ENCODE assay signal across 12 cellular contexts in the genomic region with DNA sequence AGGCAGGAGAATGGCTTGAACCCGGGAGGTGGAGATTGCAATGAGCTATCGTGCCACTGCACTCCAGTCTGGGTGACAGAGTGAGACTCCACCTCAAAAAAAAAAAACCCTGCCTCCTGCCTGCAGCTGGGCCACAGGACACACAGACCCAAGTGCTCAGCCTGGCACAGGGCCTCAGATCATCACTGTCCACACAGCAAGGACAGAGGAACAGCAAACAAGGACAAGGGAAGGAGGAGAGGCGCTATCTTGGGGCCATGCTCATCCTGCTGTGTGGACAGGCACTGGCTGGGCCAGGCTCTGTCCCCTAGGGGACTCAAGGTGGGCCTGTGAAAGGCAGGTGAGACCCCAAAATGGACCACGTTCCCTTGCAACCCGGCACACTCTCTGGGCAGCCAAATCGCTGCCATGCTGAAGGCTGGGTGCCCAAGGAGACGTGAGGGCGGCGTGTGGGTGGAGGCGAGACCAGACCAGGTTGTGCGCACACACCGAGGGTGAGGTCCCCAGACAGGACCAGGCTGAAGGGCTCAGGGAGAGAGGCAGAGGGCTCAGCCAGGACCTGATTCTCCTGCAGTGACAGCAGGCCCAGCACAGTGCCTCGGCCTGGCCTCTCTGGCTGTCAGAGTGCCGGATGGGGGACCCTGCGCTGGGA. TPM values are rescaled to one million over a fixed set of nuclear protein-coding genes. Genes with fewer than 3 reads are reported as not detected.
DNase-seq lines count a peak whose midpoint lies in the region; ATAC-seq and TF ChIP-seq lines count a peak whose summit lies in the region.
"Had no signal": no experiment of that assay in that cellular context is flagged by ENCODE, and none has a peak within 500 bp of the region (broad histone marks: within the 10 kb centered on the region; RNA-seq: fewer than 3 reads in every experiment).

No MANE protein-coding gene starts in this region.

- no TSS peak for BruUV-seq in MCF 10A (replicated peaks; lab: Mats Ljungman, UMichigan)

- H3K36me3 Mint-ChIP-seq in MCF 10A (ENCODE audit: insufficient read depth, unreplicated experiment): peaks cover 49% of the 10 kb centered on the region
- H3K36me3 Mint-ChIP-seq in memory B cell: peaks cover 5% of the 10 kb centered on the region
- no peaks in the 10 kb centered on the region for H3K36me3 Mint-ChIP-seq in type B pancreatic cell

- H3K4me1 Mint-ChIP-seq in MCF 10A (ENCODE audit: insufficient read depth, unreplicated experiment) (peaks cover 10% of the 10 kb centered on the region), memory B cell (peaks cover 42% of the 10 kb centered on the region), type B pancreatic cell (ENCODE audit: unreplicated experiment) (peaks cover 13% of the 10 kb centered on the region)

- H3K27ac ChIP-seq in breast epithelium (peak overlapping the region; percentile 89), caudate nucleus (ENCODE audit: low read depth, low read length) (peak overlapping the region; percentile 100)

- H3K4me3 ChIP-seq in breast epithelium: no peak overlapping the region

- H3K4me1 ChIP-seq in breast epithelium: peaks cover 14 to 29% of the 10 kb centered on the region in 2 donors

- ATAC-seq in memory B cell (ENCODE audit: low read depth) (no peak), GM21825 (IDR thresholded peaks at IDR 0.05; ENCODE audit: unreplicated experiment) (no peak)

- H3K27me3 Mint-ChIP-seq in MCF 10A (ENCODE audit: insufficient read depth, unreplicated experiment) (no peaks in the 10 kb centered on the region), memory B cell (no peaks in the 10 kb centered on the region), type B pancreatic cell (no peaks in the 10 kb centered on the region)

- H3K27me3 ChIP-seq in breast epithelium: no peaks in the 10 kb centered on the region

- H3K4me3 Mint-ChIP-seq in MCF 10A (ENCODE audit: unreplicated experiment) (no peak overlapping the region), memory B cell (peak overlapping the region; percentile 80), type B pancreatic cell (no peak overlapping the region)

- H3K9me3 Mint-ChIP-seq in MCF 10A (ENCODE audit: unreplicated experiment) (no peaks in the 10 kb centered on the region), memory B cell (no peaks in the 10 kb centered on the region), type B pancreatic cell (no peaks in the 10 kb centered on the region)

- POLR2A ChIA-PET in MCF 10A (lab: Yijun Ruan, JAX): interaction anchor here (0.6 to 0.7 kb wide), 3 partner anchors 36 to 131 kb away, joined by 3 read pairs; no protein-coding TSS in a partner anchor

- TF ChIP-seq CTCF in breast epithelium (IDR thresholded peaks at IDR 0.05) (no peak), MCF 10A (IDR thresholded peaks at IDR 0.05; ENCODE audit: unreplicated experiment) (no peak), type B pancreatic cell (conservative IDR thresholded peaks at IDR 0.05) (no peak)

- H3K36me3 ChIP-seq in breast epithelium: no peaks in the 10 kb centered on the region

- TF ChIP-seq POLR2A in breast epithelium (IDR thresholded peaks at IDR 0.05): no peak

- no peaks in the 10 kb centered on the region for H3K9me3 ChIP-seq in breast epithelium

- intact Hi-C loops in breast epithelium (cut with DNase I; ENCODE audit: low total_unique reads) (no loop called here), MCF 10A (cut with micrococcal nuclease) (no loop called here)

- H3K27ac Mint-ChIP-seq in MCF 10A (ENCODE audit: low read depth, unreplicated experiment): no peak overlapping the region
- peak overlapping the region; percentile 97 for H3K27ac Mint-ChIP-seq in memory B cell
- H3K27ac Mint-ChIP-seq in type B pancreatic cell: peak overlapping the region; percentile 85

- DNase-seq in breast epithelium (ENCODE audit: low spot score in 2 of 2): no peak
- no peak for DNase-seq in MCF 10A (ENCODE audit: unreplicated experiment)
- DNase-seq in caudate nucleus (lab: John Stamatoyannopoulos, UW): peak in 1 of 61 donors; percentile 32
- DNase-seq in memory B cell (ENCODE audit: low spot score in 2 of 2): no peak
- no peak for DNase-seq in type B pancreatic cell (ENCODE audit: extremely low spot score, unreplicated experiment)
- no peak for DNase-seq in NOMO-1 treated with DMSO at 0.1 percent for 48 hours (lab: John Stamatoyannopoulos, UW; ENCODE audit: unreplicated experiment)
- DNase-seq in COLO829 (ENCODE audit: low spot score): no peak
- DNase-seq: mammary epithelial cell; NCI-H1694; RPMI8226; stimulated activated naive CD4-positive, alpha-beta T cell treated with Interleukin-2 at 50 U/mL for 16 hours had no signal

- CTCF ChIA-PET in MCF 10A (lab: Yijun Ruan, JAX): no interaction called here

RNA-seq across cellular contexts. Expression of gene UCKL1, which starts 9.1 kb away (rescaled TPM):
- total RNA-seq in breast epithelium (10 to 100 TPM; 24.2 to 44.9 (median 36.3) TPM), MCF 10A (2022) (38.6 and 43.7 TPM in 2 replicates), type B pancreatic cell (ENCODE audit: low replicate concordance) (44.1 and 49.7 TPM in 2 replicates)

RNA-seq across cellular contexts. Expression of gene ZNF512B, which starts 22.6 kb away (rescaled TPM):
- total RNA-seq in breast epithelium (10 to 100 TPM in 1 of 3 donors, 1 to 10 TPM in 2; 5.8 to 12.7 (median 9.2) TPM), MCF 10A (2022) (23.5 and 26.6 TPM in 2 replicates), type B pancreatic cell (ENCODE audit: low replicate concordance) (34.7 and 40.8 TPM in 2 replicates)

RNA-seq across cellular contexts. Expression of gene SAMD10, which starts 32.3 kb away (rescaled TPM):
- total RNA-seq in breast epithelium (1 to 10 TPM in 2 of 3 donors, under 1 TPM in 1; 0.96 to 3.3 (median 2.8) TPM), MCF 10A (2022) (4.4 and 4.5 TPM in 2 replicates), type B pancreatic cell (ENCODE audit: low replicate concordance) (7.4 and 16.9 TPM in 2 replicates)

RNA-seq across cellular contexts. Expression of gene PRPF6, which starts 33.8 kb away (rescaled TPM):
- total RNA-seq in breast epithelium: 10 to 100 TPM; 53.9 to 67.5 (median 59.6) TPM
- total RNA-seq in MCF 10A (2022): 70.9 and 88.5 TPM in 2 replicates
- 64.3 and 67.9 TPM in 2 replicates for total RNA-seq in type B pancreatic cell (ENCODE audit: low replicate concordance)

RNA-seq across cellular contexts. Expression of gene DNAJC5, which starts 52.2 kb away (rescaled TPM):
- total RNA-seq in breast epithelium: 10 to 100 TPM; 31.1 to 37.9 (median 37.0) TPM
- total RNA-seq in MCF 10A (2022): 38.1 and 45.0 TPM in 2 replicates
- total RNA-seq in type B pancreatic cell (ENCODE audit: low replicate concordance): 44.1 and 51.9 TPM in 2 replicates
